In the genomic region with DNA sequence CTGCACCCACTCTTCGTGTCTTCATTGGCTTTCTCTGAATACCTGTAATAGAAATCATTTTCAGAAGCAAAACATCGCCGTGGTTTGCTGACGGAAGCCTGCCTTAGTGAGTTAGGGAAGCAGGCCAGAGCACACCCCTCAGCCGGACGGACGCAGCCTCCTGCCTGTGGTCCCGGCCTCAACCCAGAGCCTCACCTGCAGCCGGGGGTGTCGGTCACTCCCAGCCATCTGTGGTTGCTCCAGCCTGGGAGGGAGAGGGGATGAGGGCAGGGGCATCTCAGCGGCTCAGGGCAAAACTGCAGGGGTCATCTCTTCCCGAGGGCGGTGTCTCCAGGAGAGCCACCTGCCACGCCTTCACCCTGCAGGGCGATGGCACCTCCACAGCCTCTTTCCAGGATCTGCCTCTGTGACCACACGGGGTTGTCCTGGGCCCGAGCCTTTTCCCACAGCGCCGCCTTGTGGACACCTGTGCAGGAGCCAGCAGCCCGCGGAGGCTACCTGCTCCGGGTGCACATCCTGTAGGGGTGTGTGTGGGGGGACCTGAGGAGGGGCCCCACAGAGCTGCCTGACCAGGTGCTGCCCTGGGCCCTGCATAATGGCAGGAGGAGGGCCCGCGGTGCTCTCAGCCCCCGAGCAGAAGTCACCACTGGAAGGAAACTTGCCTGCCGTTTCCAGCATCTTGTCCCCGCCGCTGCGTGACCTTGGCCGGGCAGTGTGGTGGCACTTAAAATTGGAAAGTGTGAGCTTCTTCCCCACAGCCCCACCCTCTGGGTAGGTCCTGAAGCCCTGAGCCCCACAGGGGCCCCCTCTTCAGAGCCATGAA, we compare ENCODE assay signal across 1 cellular context.
TF ChIP-seq lines count a peak whose summit lies in the region.

No MANE protein-coding gene starts in this region.

TF ChIP-seq in WTC11, 78 proteins besides CTCF, POLR2A, EP300 and RAD21 (continued from another document):
- TF ChIP-seq, protein P1, sequence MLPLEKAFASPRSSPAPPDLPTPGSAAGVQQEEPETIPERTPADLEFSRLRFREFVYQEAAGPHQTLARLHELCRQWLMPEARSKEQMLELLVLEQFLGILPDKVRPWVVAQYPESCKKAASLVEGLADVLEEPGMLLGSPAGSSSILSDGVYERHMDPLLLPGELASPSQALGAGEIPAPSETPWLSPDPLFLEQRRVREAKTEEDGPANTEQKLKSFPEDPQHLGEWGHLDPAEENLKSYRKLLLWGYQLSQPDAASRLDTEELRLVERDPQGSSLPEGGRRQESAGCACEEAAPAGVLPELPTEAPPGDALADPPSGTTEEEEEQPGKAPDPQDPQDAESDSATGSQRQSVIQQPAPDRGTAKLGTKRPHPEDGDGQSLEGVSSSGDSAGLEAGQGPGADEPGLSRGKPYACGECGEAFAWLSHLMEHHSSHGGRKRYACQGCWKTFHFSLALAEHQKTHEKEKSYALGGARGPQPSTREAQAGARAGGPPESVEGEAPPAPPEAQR (CRISPR knock-in tag; IDR thresholded peaks at IDR 0.05): no peak
- TF ChIP-seq, protein P2, sequence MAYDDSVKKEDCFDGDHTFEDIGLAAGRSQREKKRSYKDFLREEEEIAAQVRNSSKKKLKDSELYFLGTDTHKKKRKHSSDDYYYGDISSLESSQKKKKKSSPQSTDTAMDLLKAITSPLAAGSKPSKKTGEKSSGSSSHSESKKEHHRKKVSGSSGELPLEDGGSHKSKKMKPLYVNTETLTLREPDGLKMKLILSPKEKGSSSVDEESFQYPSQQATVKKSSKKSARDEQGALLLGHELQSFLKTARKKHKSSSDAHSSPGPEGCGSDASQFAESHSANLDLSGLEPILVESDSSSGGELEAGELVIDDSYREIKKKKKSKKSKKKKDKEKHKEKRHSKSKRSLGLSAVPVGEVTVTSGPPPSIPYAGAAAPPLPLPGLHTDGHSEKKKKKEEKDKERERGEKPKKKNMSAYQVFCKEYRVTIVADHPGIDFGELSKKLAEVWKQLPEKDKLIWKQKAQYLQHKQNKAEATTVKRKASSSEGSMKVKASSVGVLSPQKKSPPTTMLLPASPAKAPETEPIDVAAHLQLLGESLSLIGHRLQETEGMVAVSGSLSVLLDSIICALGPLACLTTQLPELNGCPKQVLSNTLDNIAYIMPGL (CRISPR knock-in tag; IDR thresholded peaks at IDR 0.05): 0 out of 2 replicates have a peak, but pooled peaks have one; percentile 46
- TF ChIP-seq HMGA2 (CRISPR knock-in tag; IDR thresholded peaks at IDR 0.05) (no peak), GABPB1 (CRISPR knock-in tag; IDR thresholded peaks at IDR 0.05) (peak; percentile 11; the same call in 1 of the 2 replicates), FOXJ3 (CRISPR knock-in tag; IDR thresholded peaks at IDR 0.05; ENCODE audit: borderline replicate concordance) (no peak), ZNF423 (CRISPR knock-in tag; IDR thresholded peaks at IDR 0.05) (peak; percentile 14; the same call in 1 of the 2 replicates), MYBL2 (CRISPR knock-in tag; IDR thresholded peaks at IDR 0.05) (no peak), RELA (CRISPR knock-in tag; IDR thresholded peaks at IDR 0.05; ENCODE audit: borderline replicate concordance) (no peak), SP1 (CRISPR knock-in tag; conservative IDR thresholded peaks at IDR 0.05) (no peak), ZNF416 (CRISPR knock-in tag; IDR thresholded peaks at IDR 0.05) (no peak), CBFB (CRISPR knock-in tag; IDR thresholded peaks at IDR 0.05; ENCODE audit: low read depth) (no peak), GTF2I (CRISPR knock-in tag; conservative IDR thresholded peaks at IDR 0.05) (no peak), SMAD4 (CRISPR knock-in tag; IDR thresholded peaks at IDR 0.05) (no peak), ELF4 (CRISPR knock-in tag; IDR thresholded peaks at IDR 0.05; ENCODE audit: low read depth) (no peak), ZNF396 (CRISPR knock-in tag; IDR thresholded peaks at IDR 0.05; ENCODE audit: borderline replicate concordance) (no peak)
- TF ChIP-seq, protein P3, sequence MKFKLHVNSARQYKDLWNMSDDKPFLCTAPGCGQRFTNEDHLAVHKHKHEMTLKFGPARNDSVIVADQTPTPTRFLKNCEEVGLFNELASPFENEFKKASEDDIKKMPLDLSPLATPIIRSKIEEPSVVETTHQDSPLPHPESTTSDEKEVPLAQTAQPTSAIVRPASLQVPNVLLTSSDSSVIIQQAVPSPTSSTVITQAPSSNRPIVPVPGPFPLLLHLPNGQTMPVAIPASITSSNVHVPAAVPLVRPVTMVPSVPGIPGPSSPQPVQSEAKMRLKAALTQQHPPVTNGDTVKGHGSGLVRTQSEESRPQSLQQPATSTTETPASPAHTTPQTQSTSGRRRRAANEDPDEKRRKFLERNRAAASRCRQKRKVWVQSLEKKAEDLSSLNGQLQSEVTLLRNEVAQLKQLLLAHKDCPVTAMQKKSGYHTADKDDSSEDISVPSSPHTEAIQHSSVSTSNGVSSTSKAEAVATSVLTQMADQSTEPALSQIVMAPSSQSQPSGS (CRISPR knock-in tag; IDR thresholded peaks at IDR 0.05; ENCODE audit: borderline replicate concordance, low read depth): no peak
- TF ChIP-seq, protein P4, sequence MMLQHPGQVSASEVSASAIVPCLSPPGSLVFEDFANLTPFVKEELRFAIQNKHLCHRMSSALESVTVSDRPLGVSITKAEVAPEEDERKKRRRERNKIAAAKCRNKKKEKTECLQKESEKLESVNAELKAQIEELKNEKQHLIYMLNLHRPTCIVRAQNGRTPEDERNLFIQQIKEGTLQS (CRISPR knock-in tag; conservative IDR thresholded peaks at IDR 0.05): no peak
- TF ChIP-seq, protein P5, sequence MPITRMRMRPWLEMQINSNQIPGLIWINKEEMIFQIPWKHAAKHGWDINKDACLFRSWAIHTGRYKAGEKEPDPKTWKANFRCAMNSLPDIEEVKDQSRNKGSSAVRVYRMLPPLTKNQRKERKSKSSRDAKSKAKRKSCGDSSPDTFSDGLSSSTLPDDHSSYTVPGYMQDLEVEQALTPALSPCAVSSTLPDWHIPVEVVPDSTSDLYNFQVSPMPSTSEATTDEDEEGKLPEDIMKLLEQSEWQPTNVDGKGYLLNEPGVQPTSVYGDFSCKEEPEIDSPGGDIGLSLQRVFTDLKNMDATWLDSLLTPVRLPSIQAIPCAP (CRISPR knock-in tag; IDR thresholded peaks at IDR 0.05): no peak
- TF ChIP-seq, protein P6, sequence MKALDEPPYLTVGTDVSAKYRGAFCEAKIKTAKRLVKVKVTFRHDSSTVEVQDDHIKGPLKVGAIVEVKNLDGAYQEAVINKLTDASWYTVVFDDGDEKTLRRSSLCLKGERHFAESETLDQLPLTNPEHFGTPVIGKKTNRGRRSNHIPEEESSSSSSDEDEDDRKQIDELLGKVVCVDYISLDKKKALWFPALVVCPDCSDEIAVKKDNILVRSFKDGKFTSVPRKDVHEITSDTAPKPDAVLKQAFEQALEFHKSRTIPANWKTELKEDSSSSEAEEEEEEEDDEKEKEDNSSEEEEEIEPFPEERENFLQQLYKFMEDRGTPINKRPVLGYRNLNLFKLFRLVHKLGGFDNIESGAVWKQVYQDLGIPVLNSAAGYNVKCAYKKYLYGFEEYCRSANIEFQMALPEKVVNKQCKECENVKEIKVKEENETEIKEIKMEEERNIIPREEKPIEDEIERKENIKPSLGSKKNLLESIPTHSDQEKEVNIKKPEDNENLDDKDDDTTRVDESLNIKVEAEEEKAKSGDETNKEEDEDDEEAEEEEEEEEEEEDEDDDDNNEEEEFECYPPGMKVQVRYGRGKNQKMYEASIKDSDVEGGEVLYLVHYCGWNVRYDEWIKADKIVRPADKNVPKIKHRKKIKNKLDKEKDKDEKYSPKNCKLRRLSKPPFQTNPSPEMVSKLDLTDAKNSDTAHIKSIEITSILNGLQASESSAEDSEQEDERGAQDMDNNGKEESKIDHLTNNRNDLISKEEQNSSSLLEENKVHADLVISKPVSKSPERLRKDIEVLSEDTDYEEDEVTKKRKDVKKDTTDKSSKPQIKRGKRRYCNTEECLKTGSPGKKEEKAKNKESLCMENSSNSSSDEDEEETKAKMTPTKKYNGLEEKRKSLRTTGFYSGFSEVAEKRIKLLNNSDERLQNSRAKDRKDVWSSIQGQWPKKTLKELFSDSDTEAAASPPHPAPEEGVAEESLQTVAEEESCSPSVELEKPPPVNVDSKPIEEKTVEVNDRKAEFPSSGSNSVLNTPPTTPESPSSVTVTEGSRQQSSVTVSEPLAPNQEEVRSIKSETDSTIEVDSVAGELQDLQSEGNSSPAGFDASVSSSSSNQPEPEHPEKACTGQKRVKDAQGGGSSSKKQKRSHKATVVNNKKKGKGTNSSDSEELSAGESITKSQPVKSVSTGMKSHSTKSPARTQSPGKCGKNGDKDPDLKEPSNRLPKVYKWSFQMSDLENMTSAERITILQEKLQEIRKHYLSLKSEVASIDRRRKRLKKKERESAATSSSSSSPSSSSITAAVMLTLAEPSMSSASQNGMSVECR (CRISPR knock-in tag; IDR thresholded peaks at IDR 0.05; ENCODE audit: borderline replicate concordance): 0 out of 2 replicates have a peak, but pooled peaks have one; percentile 28
- TF ChIP-seq, protein P7, sequence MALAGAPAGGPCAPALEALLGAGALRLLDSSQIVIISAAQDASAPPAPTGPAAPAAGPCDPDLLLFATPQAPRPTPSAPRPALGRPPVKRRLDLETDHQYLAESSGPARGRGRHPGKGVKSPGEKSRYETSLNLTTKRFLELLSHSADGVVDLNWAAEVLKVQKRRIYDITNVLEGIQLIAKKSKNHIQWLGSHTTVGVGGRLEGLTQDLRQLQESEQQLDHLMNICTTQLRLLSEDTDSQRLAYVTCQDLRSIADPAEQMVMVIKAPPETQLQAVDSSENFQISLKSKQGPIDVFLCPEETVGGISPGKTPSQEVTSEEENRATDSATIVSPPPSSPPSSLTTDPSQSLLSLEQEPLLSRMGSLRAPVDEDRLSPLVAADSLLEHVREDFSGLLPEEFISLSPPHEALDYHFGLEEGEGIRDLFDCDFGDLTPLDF (CRISPR knock-in tag; IDR thresholded peaks at IDR 0.05): no peak
- TF ChIP-seq, protein P8, sequence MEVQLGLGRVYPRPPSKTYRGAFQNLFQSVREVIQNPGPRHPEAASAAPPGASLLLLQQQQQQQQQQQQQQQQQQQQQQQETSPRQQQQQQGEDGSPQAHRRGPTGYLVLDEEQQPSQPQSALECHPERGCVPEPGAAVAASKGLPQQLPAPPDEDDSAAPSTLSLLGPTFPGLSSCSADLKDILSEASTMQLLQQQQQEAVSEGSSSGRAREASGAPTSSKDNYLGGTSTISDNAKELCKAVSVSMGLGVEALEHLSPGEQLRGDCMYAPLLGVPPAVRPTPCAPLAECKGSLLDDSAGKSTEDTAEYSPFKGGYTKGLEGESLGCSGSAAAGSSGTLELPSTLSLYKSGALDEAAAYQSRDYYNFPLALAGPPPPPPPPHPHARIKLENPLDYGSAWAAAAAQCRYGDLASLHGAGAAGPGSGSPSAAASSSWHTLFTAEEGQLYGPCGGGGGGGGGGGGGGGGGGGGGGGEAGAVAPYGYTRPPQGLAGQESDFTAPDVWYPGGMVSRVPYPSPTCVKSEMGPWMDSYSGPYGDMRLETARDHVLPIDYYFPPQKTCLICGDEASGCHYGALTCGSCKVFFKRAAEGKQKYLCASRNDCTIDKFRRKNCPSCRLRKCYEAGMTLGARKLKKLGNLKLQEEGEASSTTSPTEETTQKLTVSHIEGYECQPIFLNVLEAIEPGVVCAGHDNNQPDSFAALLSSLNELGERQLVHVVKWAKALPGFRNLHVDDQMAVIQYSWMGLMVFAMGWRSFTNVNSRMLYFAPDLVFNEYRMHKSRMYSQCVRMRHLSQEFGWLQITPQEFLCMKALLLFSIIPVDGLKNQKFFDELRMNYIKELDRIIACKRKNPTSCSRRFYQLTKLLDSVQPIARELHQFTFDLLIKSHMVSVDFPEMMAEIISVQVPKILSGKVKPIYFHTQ (CRISPR knock-in tag; IDR thresholded peaks at IDR 0.05): no peak
